8 cellular contexts compared by ENCODE assay signal in the genomic region with DNA sequence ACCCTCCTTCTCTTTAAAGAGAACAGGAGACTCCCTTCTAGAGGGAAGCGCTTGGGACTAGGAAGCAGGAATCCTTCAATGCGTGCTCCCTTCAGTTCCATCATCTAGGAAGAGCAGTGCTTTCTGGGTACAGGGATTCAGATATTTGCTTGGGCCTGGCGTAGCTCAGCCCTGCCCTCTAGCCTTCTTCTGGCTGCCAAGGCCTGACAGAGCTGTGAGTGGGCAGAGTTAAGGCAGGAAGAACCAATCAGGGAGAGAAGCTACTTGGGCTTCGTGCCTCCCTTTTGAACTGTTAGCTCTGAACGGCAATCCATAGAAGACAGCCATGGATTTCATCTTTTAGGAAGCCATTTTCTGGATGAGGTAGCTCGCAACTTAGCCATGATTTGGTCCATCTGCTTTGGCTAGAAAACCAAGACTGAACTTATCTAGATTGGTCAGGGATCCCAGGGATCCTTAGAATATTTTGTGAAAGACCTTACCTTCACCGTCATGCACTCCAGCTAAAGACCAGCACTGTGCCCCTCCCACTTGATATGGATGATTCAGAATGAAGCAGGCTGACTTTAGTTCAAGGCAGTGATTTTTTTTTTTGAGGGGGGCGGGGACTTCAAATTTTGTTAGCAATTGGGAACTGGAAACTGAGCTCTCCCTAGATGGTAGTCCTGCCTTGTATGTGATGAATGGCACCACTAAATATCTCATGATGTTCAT. TPM values are rescaled to one million over a fixed set of nuclear protein-coding genes. Genes with fewer than 3 reads are reported as not detected.
A peak's percentile ranks its signal among the peaks of the same experiment; 100 is the strongest.
DNase-seq lines count a peak whose midpoint lies in the region; ATAC-seq and TF ChIP-seq lines count a peak whose summit lies in the region.

No MANE protein-coding gene starts in this region.

- no peaks in the 10 kb centered on the region for H3K27me3 ChIP-seq in adrenal gland

- DNase-seq in AG10803 (ENCODE audit: low read depth) (peak; percentile 70), adrenal gland (peak in 4 of 7 donors; percentile 31 to 52 (median 43)), iPS-NIHi7 (ENCODE audit: extremely low spot score) (peak; percentile 68), NCI-H1092 (lab: John Stamatoyannopoulos, UW) (no peak)

- H3K4me3 ChIP-seq in AG10803 (ENCODE audit: low read length) (no peak overlapping the region), adrenal gland (no peak overlapping the region)

- peak; percentile 14; the same call in 1 of the 2 replicates for TF ChIP-seq CTCF in AG10803 (conservative IDR thresholded peaks at IDR 0.05; ENCODE audit: low read length)
- no peak for TF ChIP-seq CTCF in adrenal gland (IDR thresholded peaks at IDR 0.05)

- ATAC-seq in GM18505 (IDR thresholded peaks at IDR 0.05; ENCODE audit: unreplicated experiment) (no peak), GM19397 (IDR thresholded peaks at IDR 0.05; ENCODE audit: unreplicated experiment) (no peak), HG03521 (IDR thresholded peaks at IDR 0.05; ENCODE audit: unreplicated experiment) (no peak)
- ATAC-seq in activated CD4-positive, CD25-positive, alpha-beta regulatory T cell treated with anti-CD3 and anti-CD28 coated beads, Interleukin-2, amount 50 U/mL, for 24 hours = no peak

- peak overlapping the region in 1 of 5 donors; percentile 13 for H3K27ac ChIP-seq in adrenal gland

- peak; percentile 32 for TF ChIP-seq POLR2A in GM18505 (IDR thresholded peaks at IDR 0.05; ENCODE audit: borderline replicate concordance, extremely low read depth, insufficient read depth, insufficient read length)
- TF ChIP-seq POLR2A in adrenal gland (IDR thresholded peaks at IDR 0.05) = no peak

- 72 to 78% (median 76%) methylated on average over 8 of the region's 8 CpGs for WGBS in adrenal gland, 4 donors

- H3K9me3 ChIP-seq in adrenal gland (replicated peaks in 1 of 3) = no peaks in the 10 kb centered on the region

- intact Hi-C loops in adrenal gland (cut with DNase I) = loop anchor here in 1 of 2 donors (10.0 kb wide), 2 partner anchors 60 to 150 kb away; no protein-coding TSS in a partner anchor

- H3K36me3 ChIP-seq in adrenal gland (replicated peaks in 1 of 2) = no peaks in the 10 kb centered on the region

- H3K4me1 ChIP-seq in adrenal gland (replicated peaks in 1 of 2) = peaks cover 3 to 10% of the 10 kb centered on the region in 2 donors

RNA-seq across cellular contexts. Expression of gene CORO6, which starts 2.5 kb away (rescaled TPM):
- total RNA-seq in adrenal gland = 10 to 100 TPM in 1 of 8 donors, 1 to 10 TPM in 7; 1.1 to 14.8 (median 5.6) TPM
- 10 to 100 TPM in 2 of 3 donors, under 1 TPM in 1; 0.44 to 34.0 (median 25.5) TPM for polyA plus RNA-seq in adrenal gland

RNA-seq across cellular contexts. Expression of gene ANKRD13B, which starts 32.3 kb away (rescaled TPM):
- 10 to 100 TPM in 1 of 8 donors, 1 to 10 TPM in 7; 2.5 to 11.7 (median 5.4) TPM for total RNA-seq in adrenal gland
- 10 to 100 TPM in 1 of 3 donors, 1 to 10 TPM in 2; 1.0 to 23.8 (median 7.2) TPM for polyA plus RNA-seq in adrenal gland

RNA-seq across cellular contexts. Expression of gene GIT1, which starts 35.7 kb away (rescaled TPM):
- 10 to 100 TPM; 21.3 to 36.6 (median 31.7) TPM for total RNA-seq in adrenal gland
- polyA plus RNA-seq in adrenal gland = 10 to 100 TPM; 13.7 to 51.6 (median 33.4) TPM

RNA-seq across cellular contexts. Expression of gene TP53I13, which starts 56.7 kb away (rescaled TPM):
- 10 to 100 TPM; 22.0 to 70.5 (median 45.2) TPM for total RNA-seq in adrenal gland
- polyA plus RNA-seq in adrenal gland = 100 to 1,000 TPM in 2 of 3 donors, 1 to 10 TPM in 1; 4.2 to 163 (median 135) TPM

RNA-seq across cellular contexts. Expression of gene ABHD15, which starts 58.4 kb away (rescaled TPM):
- 10 to 100 TPM in 1 of 8 donors, 1 to 10 TPM in 7; 4.7 to 11.1 (median 7.5) TPM for total RNA-seq in adrenal gland
- polyA plus RNA-seq in adrenal gland = 1 to 10 TPM; 2.9 to 4.1 (median 3.0) TPM
